ENCODE assay signal across 10 cellular contexts in the genomic region with DNA sequence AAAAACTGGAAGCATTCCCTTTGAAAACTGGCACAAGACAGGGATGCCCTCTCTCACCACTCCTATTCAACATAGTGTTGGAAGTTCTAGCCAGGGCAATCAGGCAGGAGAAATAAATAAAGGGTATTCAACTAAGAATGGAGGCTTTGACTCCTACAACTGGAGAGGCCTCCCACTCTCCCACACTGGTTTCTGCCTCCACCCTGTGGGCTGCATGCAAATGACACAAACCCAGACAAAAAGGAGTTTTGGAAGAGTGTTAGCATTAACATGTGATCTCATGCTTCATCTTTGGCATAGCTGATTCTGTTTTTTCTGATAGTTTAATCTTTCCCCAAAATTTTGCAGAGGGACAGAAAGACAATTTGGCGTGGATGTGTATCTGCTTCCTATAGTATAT.
A peak's percentile ranks its signal among the peaks of the same experiment; 100 is the strongest.
DNase-seq lines count a peak whose midpoint lies in the region; ATAC-seq and TF ChIP-seq lines count a peak whose summit lies in the region.
"Had no signal": no experiment of that assay in that cellular context is flagged by ENCODE, and none has a peak within 500 bp of the region (broad histone marks: within the 10 kb centered on the region; RNA-seq: fewer than 3 reads in every experiment).

No MANE protein-coding gene starts in this region.

- H3K27me3 ChIP-seq in testis: no peaks in the 10 kb centered on the region

- no peak overlapping the region for H3K27ac ChIP-seq in testis

- TF ChIP-seq CTCF in fibroblast of pulmonary artery (IDR thresholded peaks at IDR 0.05; ENCODE audit: low read length, missing control alignments) (peak; percentile 61), testis (IDR thresholded peaks at IDR 0.05) (peak in 1 of 3 experiments; percentile 24)

- no peaks in the 10 kb centered on the region for H3K4me1 ChIP-seq in testis

- H3K27me3 Mint-ChIP-seq in activated naive CD4-positive, alpha-beta T cell treated with anti-CD3 and anti-CD28 coated beads, Interleukin-2, amount 10 ng/mL, durations not matched to agents 7 days and 5 days: no peaks in the 10 kb centered on the region

- 94 to 100% methylated on average over 1 of the region's 1 CpG for WGBS in testis, 2 donors

- H3K36me3 Mint-ChIP-seq in activated naive CD4-positive, alpha-beta T cell treated with anti-CD3 and anti-CD28 coated beads, Interleukin-2, amount 10 ng/mL, durations not matched to agents 7 days and 5 days: no peaks in the 10 kb centered on the region

- H3K4me3 Mint-ChIP-seq in activated naive CD4-positive, alpha-beta T cell treated with anti-CD3 and anti-CD28 coated beads, Interleukin-2, amount 10 ng/mL, durations not matched to agents 7 days and 5 days: no peak overlapping the region
- H3K4me3 Mint-ChIP-seq: activated CD4-positive, alpha-beta memory T cell treated with anti-CD3 and anti-CD28 coated beads, Interleukin-2, amount 10 ng/mL, durations not matched to agents 7 days and 5 days had no signal

- no peak for TF ChIP-seq POLR2A in testis (IDR thresholded peaks at IDR 0.05)

- H3K27ac Mint-ChIP-seq in activated naive CD4-positive, alpha-beta T cell treated with anti-CD3 and anti-CD28 coated beads, Interleukin-2, amount 10 ng/mL, durations not matched to agents 7 days and 5 days: no peak overlapping the region
- H3K27ac Mint-ChIP-seq: activated CD4-positive, alpha-beta memory T cell treated with anti-CD3 and anti-CD28 coated beads, Interleukin-2, amount 10 ng/mL, durations not matched to agents 7 days and 5 days had no signal

- H3K36me3 ChIP-seq in testis (ENCODE audit: low read depth, missing control alignments): no peaks in the 10 kb centered on the region

- ATAC-seq in GM19023 (IDR thresholded peaks at IDR 0.05; ENCODE audit: unreplicated experiment): no peak

- no peaks in the 10 kb centered on the region for H3K4me1 Mint-ChIP-seq in activated naive CD4-positive, alpha-beta T cell treated with anti-CD3 and anti-CD28 coated beads, Interleukin-2, amount 10 ng/mL, durations not matched to agents 7 days and 5 days
- H3K4me1 Mint-ChIP-seq: activated CD4-positive, alpha-beta memory T cell treated with anti-CD3 and anti-CD28 coated beads, Interleukin-2, amount 10 ng/mL, durations not matched to agents 7 days and 5 days had no signal

- no peaks in the 10 kb centered on the region for H3K9me3 Mint-ChIP-seq in activated naive CD4-positive, alpha-beta T cell treated with anti-CD3 and anti-CD28 coated beads, Interleukin-2, amount 10 ng/mL, durations not matched to agents 7 days and 5 days
- H3K9me3 Mint-ChIP-seq: activated CD4-positive, alpha-beta memory T cell treated with anti-CD3 and anti-CD28 coated beads, Interleukin-2, amount 10 ng/mL, durations not matched to agents 7 days and 5 days had no signal

- intact Hi-C loops in testis (cut with DNase I; ENCODE audit: low total_unique reads): no loop called here

- no peaks in the 10 kb centered on the region for H3K9me3 ChIP-seq in testis

- DNase-seq in NK-92 treated with Interleukin-12 subunit alpha and Interleukin-12 subunit beta, amount 100 ng/mL, for 24 hours (lab: John Stamatoyannopoulos, UW): peak; percentile 15
- DNase-seq in NK-92 (lab: John Stamatoyannopoulos, UW; ENCODE audit: unreplicated experiment): no peak
- DNase-seq in NCI-H69 (lab: John Stamatoyannopoulos, UW): peak; percentile 44
- DNase-seq in fibroblast of pulmonary artery (ENCODE audit: low read depth): peak; percentile 53
- DNase-seq in testis: peak; percentile 30
- no peak for DNase-seq in GM19238 (ENCODE audit: insufficient read length, low spot score)
- no peak for DNase-seq in activated naive CD4-positive, alpha-beta T cell treated with anti-CD3 and anti-CD28 coated beads, Interleukin-2, amount 10 ng/mL, durations not matched to agents 7 days and 5 days
- DNase-seq: activated CD4-positive, alpha-beta memory T cell treated with anti-CD3 and anti-CD28 coated beads, Interleukin-2, amount 10 ng/mL, durations not matched to agents 7 days and 5 days; DMS79 had no signal

- CTCF ChIA-PET in activated naive CD4-positive, alpha-beta T cell treated with anti-CD3 and anti-CD28 coated beads, Interleukin-2, amount 10 ng/mL, durations not matched to agents 7 days and 5 days (lab: Charles Lee): no interaction called here

- H3K4me3 ChIP-seq in fibroblast of pulmonary artery (replicated peaks; ENCODE audit: low read depth, low read length): no peak overlapping the region
- H3K4me3 ChIP-seq in testis: no peak overlapping the region

Comparison
In these comparisons a context has a peak if more than half of its experiments do, and no peak if none do; other contexts are left out.
1. DNase-seq: peak in NK-92 treated with Interleukin-12 subunit alpha and Interleukin-12 subunit beta, amount 100 ng/mL, for 24 hours (single experiment), NCI-H69 (single experiment), fibroblast of pulmonary artery (single experiment) and testis (single experiment); none in NK-92 (single experiment), GM19238 (single experiment) and activated naive CD4-positive, alpha-beta T cell treated with anti-CD3 and anti-CD28 coated beads, Interleukin-2, amount 10 ng/mL, durations not matched to agents 7 days and 5 days (single experiment).